8 cellular contexts compared by ENCODE assay signal in genomic region chr14:95535226-95536021, GRCh38. TPM values are rescaled to one million over a fixed set of nuclear protein-coding genes. Genes with fewer than 3 reads are reported as not detected.
DNase-seq lines count a peak whose midpoint lies in the region; ATAC-seq and TF ChIP-seq lines count a peak whose summit lies in the region.

No MANE protein-coding gene starts in this region.

- H3K27ac ChIP-seq in subcutaneous abdominal adipose tissue (ENCODE audit: low read depth, low read length), result peak overlapping the region; percentile 62

- POLR2A ChIA-PET in activated naive CD8-positive, alpha-beta T cell treated with anti-CD3 and anti-CD28 coated beads, Interleukin-2, amount 10 ng/mL, durations not matched to agents 7 days and 5 days (lab: Charles Lee), result interaction anchor here (1.5 to 4.9 kb wide), 6 partner anchors 12 to 78 kb away, joined by 3 to 70 read pairs (median 14); partner anchors contain the start of gene SYNE3

- no peaks in the 10 kb centered on the region for H3K27me3 Mint-ChIP-seq in activated naive CD8-positive, alpha-beta T cell treated with anti-CD3 and anti-CD28 coated beads, Interleukin-2, amount 10 ng/mL, durations not matched to agents 7 days and 5 days

- peaks cover 41% of the 10 kb centered on the region for H3K4me1 Mint-ChIP-seq in activated naive CD8-positive, alpha-beta T cell treated with anti-CD3 and anti-CD28 coated beads, Interleukin-2, amount 10 ng/mL, durations not matched to agents 7 days and 5 days

- no peak for TF ChIP-seq CTCF in kidney epithelial cell (IDR thresholded peaks at IDR 0.05; ENCODE audit: insufficient read depth, low read length, poor library complexity, severe bottlenecking)

- peak overlapping the region; percentile 93 for H3K27ac Mint-ChIP-seq in activated naive CD8-positive, alpha-beta T cell treated with anti-CD3 and anti-CD28 coated beads, Interleukin-2, amount 10 ng/mL, durations not matched to agents 7 days and 5 days

- no peaks in the 10 kb centered on the region for H3K27me3 ChIP-seq in kidney epithelial cell (ENCODE audit: control insufficient read depth, insufficient read depth, low read length)
- no peaks in the 10 kb centered on the region for H3K27me3 ChIP-seq in subcutaneous abdominal adipose tissue (ENCODE audit: control insufficient read depth in 5 of 5, insufficient read depth in 4 of 5, low read length in 5 of 5)

- H3K4me1 ChIP-seq in subcutaneous abdominal adipose tissue (ENCODE audit: control insufficient read depth in 5 of 5, insufficient read depth in 5 of 5, low read length in 5 of 5), result peaks cover 18 to 60% (median 58%) of the 10 kb centered on the region in 5 donors

- H3K36me3 ChIP-seq in kidney epithelial cell (ENCODE audit: control insufficient read depth, insufficient read depth, low read length) (no peaks in the 10 kb centered on the region), subcutaneous abdominal adipose tissue (ENCODE audit: control insufficient read depth in 5 of 5, insufficient read depth in 5 of 5, low read length in 5 of 5) (peaks cover 0 to 5% (median 0%) of the 10 kb centered on the region in 5 donors)

- DNase-seq in activated effector memory CD4-positive, alpha-beta T cell treated with anti-CD3 and anti-CD28 coated beads, Interleukin-2, amount 50 U/mL, for 16 hours, result peak; percentile 72
- DNase-seq in activated effector memory CD4-positive, alpha-beta T cell treated with Interleukin-2 at 50 U/mL for 16 hours, result no peak
- no peak for DNase-seq in activated naive CD8-positive, alpha-beta T cell treated with anti-CD3 and anti-CD28 coated beads, Interleukin-2, amount 10 ng/mL, durations not matched to agents 7 days and 5 days
- DNase-seq in kidney epithelial cell (ENCODE audit: low read depth) (no peak), NCI-H2081 treated with DMSO at 0.1 percent for 48 hours (lab: John Stamatoyannopoulos, UW) (no peak)

- peak overlapping the region; percentile 96 for H3K4me3 Mint-ChIP-seq in activated naive CD8-positive, alpha-beta T cell treated with anti-CD3 and anti-CD28 coated beads, Interleukin-2, amount 10 ng/mL, durations not matched to agents 7 days and 5 days

- H3K9me3 Mint-ChIP-seq in activated naive CD8-positive, alpha-beta T cell treated with anti-CD3 and anti-CD28 coated beads, Interleukin-2, amount 10 ng/mL, durations not matched to agents 7 days and 5 days, result no peaks in the 10 kb centered on the region

- ATAC-seq in HG03354 (IDR thresholded peaks at IDR 0.05; ENCODE audit: poor library complexity, severe bottlenecking, unreplicated experiment) (peak; percentile 4), GM18861 (IDR thresholded peaks at IDR 0.05; ENCODE audit: unreplicated experiment) (no peak)
- ATAC-seq in activated naive CD8-positive, alpha-beta T cell treated with anti-CD3 and anti-CD28 coated beads, Interleukin-2, amount 10 ng/mL, durations not matched to agents 7 days and 5 days (ENCODE audit: low read depth), result no peak

- H3K9me3 ChIP-seq in subcutaneous abdominal adipose tissue (ENCODE audit: control insufficient read depth in 5 of 5, low read length in 5 of 5), result no peaks in the 10 kb centered on the region

- H3K9ac ChIP-seq in subcutaneous abdominal adipose tissue (ENCODE audit: low read length in 5 of 5), result peak overlapping the region; percentile 73 to 93 (median 81)

- peaks cover 11% of the 10 kb centered on the region for H3K36me3 Mint-ChIP-seq in activated naive CD8-positive, alpha-beta T cell treated with anti-CD3 and anti-CD28 coated beads, Interleukin-2, amount 10 ng/mL, durations not matched to agents 7 days and 5 days

- H3K4me3 ChIP-seq in kidney epithelial cell (ENCODE audit: low read depth, low read length) (peak overlapping the region; percentile 98), subcutaneous abdominal adipose tissue (ENCODE audit: low read depth in 1 of 5, low read length in 5 of 5) (peak overlapping the region; percentile 74 to 91 (median 80))

RNA-seq across cellular contexts. Expression of gene GLRX5, which starts 0.6 kb away (rescaled TPM):
- total RNA-seq in activated naive CD8-positive, alpha-beta T cell treated with anti-CD3 and anti-CD28 coated beads, Interleukin-2, amount 10 ng/mL, durations not matched to agents 7 days and 5 days, result 10 to 100 TPM; 33.8 to 34.7 TPM
- 38.6 and 48.3 TPM in 2 replicates for total RNA-seq in kidney epithelial cell

RNA-seq across cellular contexts. Expression of gene SYNE3, which starts 19.0 kb away (rescaled TPM):
- total RNA-seq in activated naive CD8-positive, alpha-beta T cell treated with anti-CD3 and anti-CD28 coated beads, Interleukin-2, amount 10 ng/mL, durations not matched to agents 7 days and 5 days, result 10 to 100 TPM; 79.0 to 79.1 TPM
- 2.2 and 3.1 TPM in 2 replicates for total RNA-seq in kidney epithelial cell

Comparison
In these comparisons a context has a peak if more than half of its experiments do, and no peak if none do; other contexts are left out.
1. RNA of gene SYNE3, which starts 19.0 kb away (total RNA-seq): 79.0 to 79.1 TPM in activated naive CD8-positive, alpha-beta T cell treated with anti-CD3 and anti-CD28 coated beads, Interleukin-2, amount 10 ng/mL, durations not matched to agents 7 days and 5 days; 2.2 to 3.1 TPM in kidney epithelial cell; every median in the first group is over 10 times any median in the second.